ENCODE assay signal across 13 cellular contexts in genomic region chr7:99733448-99733847, GRCh38. TPM values are rescaled to one million over a fixed set of nuclear protein-coding genes. Genes with fewer than 3 reads are reported as not detected.
A peak's percentile ranks its signal among the peaks of the same experiment; 100 is the strongest.
DNase-seq lines count a peak whose midpoint lies in the region; ATAC-seq and TF ChIP-seq lines count a peak whose summit lies in the region.
"Had no signal": no experiment of that assay in that cellular context is flagged by ENCODE, and none has a peak within 500 bp of the region (broad histone marks: within the 10 kb centered on the region; RNA-seq: fewer than 3 reads in every experiment).

No MANE protein-coding gene starts in this region.

- H3K9me3 ChIP-seq in cardiac muscle cell (ENCODE audit: low read depth) (no peaks in the 10 kb centered on the region), upper lobe of right lung (no peaks in the 10 kb centered on the region)

- no peak for TF ChIP-seq POLR2A in erythroblast (IDR thresholded peaks at IDR 0.05; ENCODE audit: low read length)

- intact Hi-C loops in Right ventricle myocardium superior (cut with DNase I) (no loop called here), upper lobe of right lung (cut with DNase I) (no loop called here)

- H3K4me1 ChIP-seq in cardiac muscle cell (ENCODE audit: low read depth) (peaks cover 5% of the 10 kb centered on the region), upper lobe of right lung (peaks cover 12% of the 10 kb centered on the region)
- H3K4me1 ChIP-seq: parathyroid adenoma had no signal

- no peak overlapping the region for H3K27ac ChIP-seq in cardiac muscle cell
- no peak overlapping the region for H3K27ac ChIP-seq in upper lobe of right lung
- H3K27ac ChIP-seq: parathyroid adenoma, WERI-Rb-1 had no signal

- ATAC-seq in Right ventricle myocardium superior (ENCODE audit: poor library complexity) (no peak), upper lobe of right lung (no peak)

- TF ChIP-seq CTCF in cardiac muscle cell (IDR thresholded peaks at IDR 0.05; ENCODE audit: low read depth, low read length) (peak; percentile 22), upper lobe of right lung (IDR thresholded peaks at IDR 0.05) (peak; percentile 28)

- DNase-seq in cardiac muscle cell (ENCODE audit: low read depth in 1 of 2, low spot score in 1 of 2) (no peak), Right ventricle myocardium superior (no peak), NAMALWA (ENCODE audit: low spot score) (peak; percentile 55), erythroblast (lab: John Stamatoyannopoulos, UW) (peak; percentile 24 to 63), upper lobe of right lung (no peak), amniotic stem cell (lab: John Stamatoyannopoulos, UW) (no peak), activated gamma-delta T cell treated with Interleukin-2 at 50 U/mL for 16 hours (no peak), NCI-H345 (lab: John Stamatoyannopoulos, UW) (no peak)
- DNase-seq: aorta, hypothalamus, NCI-H2227 treated with DMSO at 0.1 percent for 48 hours, WERI-Rb-1 had no signal

- H3K4me3 ChIP-seq in cardiac muscle cell (no peak overlapping the region), upper lobe of right lung (no peak overlapping the region)

- H3K36me3 ChIP-seq in cardiac muscle cell (no peaks in the 10 kb centered on the region), upper lobe of right lung (no peaks in the 10 kb centered on the region)
- H3K36me3 ChIP-seq: WERI-Rb-1 had no signal

- H3K27me3 ChIP-seq in cardiac muscle cell (no peaks in the 10 kb centered on the region), upper lobe of right lung (no peaks in the 10 kb centered on the region)

RNA-seq across cellular contexts. Expression of gene CYP3A7, which starts 1.5 kb away (rescaled TPM):
- not detected in 2 replicates for total RNA-seq in cardiac muscle cell
- 0.14 and 0.51 TPM in 2 replicates for polyA plus RNA-seq in cardiac muscle cell
- total RNA-seq in Right ventricle myocardium superior: not detected
- total RNA-seq in upper lobe of right lung: 1.6 TPM
- total RNA-seq: aorta had no signal

RNA-seq across cellular contexts. Expression of gene CYP3A4, which starts 50.5 kb away (rescaled TPM):
- total RNA-seq in cardiac muscle cell (not detected in 2 replicates), Right ventricle myocardium superior (0.70 TPM), upper lobe of right lung (not detected)
- polyA plus RNA-seq in cardiac muscle cell: not detected in 2 replicates
- total RNA-seq: aorta had no signal

RNA-seq across cellular contexts. Expression of gene CYP3A5, which starts 53.7 kb away (rescaled TPM):
- total RNA-seq in cardiac muscle cell (0.24 and 4.8 TPM in 2 replicates), Right ventricle myocardium superior (not detected), upper lobe of right lung (15.1 TPM)
- 0.81 and 0.95 TPM in 2 replicates for polyA plus RNA-seq in cardiac muscle cell

Comparison
In these comparisons a context has a peak if more than half of its experiments do, and no peak if none do; other contexts are left out.
1. DNase-seq: peak in NAMALWA (single experiment) and erythroblast (2 of 2); none in cardiac muscle cell (0 of 2), Right ventricle myocardium superior (single experiment), upper lobe of right lung (single experiment), amniotic stem cell (single experiment), activated gamma-delta T cell treated with Interleukin-2 at 50 U/mL for 16 hours (single experiment) and NCI-H345 (single experiment).